7 cellular contexts compared by ENCODE assay signal in genomic region chr2:205383601-205384000, GRCh38.
"Had no signal": no experiment of that assay in that cellular context is flagged by ENCODE, and none has a peak within 500 bp of the region (broad histone marks: within the 10 kb centered on the region; RNA-seq: fewer than 3 reads in every experiment).

No MANE protein-coding gene starts in this region.

- FAIRE-seq: G401.6, GM12891, GM12892, GM18507, GM19239 had no signal

- DNase-seq: GDM1, GF-D8 had no signal
